Comparison of ENCODE assay signal across 13 cellular contexts in genomic region chr1:23728997-23729390, GRCh38.
A peak's percentile ranks its signal among the peaks of the same experiment; 100 is the strongest.
DNase-seq lines count a peak whose midpoint lies in the region; ATAC-seq and TF ChIP-seq lines count a peak whose summit lies in the region.
"Had no signal": no experiment of that assay in that cellular context is flagged by ENCODE, and none has a peak within 500 bp of the region (broad histone marks: within the 10 kb centered on the region; RNA-seq: fewer than 3 reads in every experiment).

No MANE protein-coding gene starts in this region.

- H3K4me3 Mint-ChIP-seq in dendritic cell treated with granulocyte-macrophage colony-stimulating factor and Interleukin-4, amounts not matched to agents 40 ng/mL and 50 ng/mL, for 4 days, result no peak overlapping the region
- H3K4me3 Mint-ChIP-seq: activated T-cell treated with anti-CD3 and anti-CD28 coated beads, Interleukin-2, amount 50 U/mL, for 24 hours; mesothelial cell of epicardium had no signal

- H3K27me3 Mint-ChIP-seq in dendritic cell treated with granulocyte-macrophage colony-stimulating factor and Interleukin-4, amounts not matched to agents 40 ng/mL and 50 ng/mL, for 4 days, result no peaks in the 10 kb centered on the region
- H3K27me3 Mint-ChIP-seq: activated T-cell treated with anti-CD3 and anti-CD28 coated beads, Interleukin-2, amount 50 U/mL, for 24 hours had no signal

- ATAC-seq in GM19438 (IDR thresholded peaks at IDR 0.05; ENCODE audit: low read depth, unreplicated experiment), result peak; percentile 49
- ATAC-seq in HG03060 (IDR thresholded peaks at IDR 0.05; ENCODE audit: low read depth, unreplicated experiment), result peak; percentile 10
- ATAC-seq: psoas muscle had no signal

- DNase-seq in COR-L47 (lab: John Stamatoyannopoulos, UW) (no peak), CD1c-positive myeloid dendritic cell (ENCODE audit: extremely low spot score) (no peak), DMS53 (lab: John Stamatoyannopoulos, UW) (no peak), NOMO-1 treated with DMSO at 0.1 percent for 48 hours (lab: John Stamatoyannopoulos, UW; ENCODE audit: unreplicated experiment) (no peak)
- DNase-seq: activated T-cell treated with anti-CD3 and anti-CD28 coated beads, Interleukin-2, amount 50 U/mL, for 24 hours; NCI-H345; psoas muscle had no signal

- no peaks in the 10 kb centered on the region for H3K36me3 Mint-ChIP-seq in dendritic cell treated with granulocyte-macrophage colony-stimulating factor and Interleukin-4, amounts not matched to agents 40 ng/mL and 50 ng/mL, for 4 days (ENCODE audit: low read depth)

- intact Hi-C loops in dendritic cell treated with granulocyte-macrophage colony-stimulating factor and Interleukin-4, amounts not matched to agents 40 ng/mL and 50 ng/mL, for 4 days (cut with micrococcal nuclease), result no loop called here

- H3K27ac ChIP-seq in C4-2B, result peak overlapping the region; percentile 85; the same call in 1 of the 2 replicates
- H3K27ac ChIP-seq: psoas muscle, suprapubic skin had no signal

- no peak for TF ChIP-seq CTCF in C4-2B (conservative IDR thresholded peaks at IDR 0.05)

- peak overlapping the region; percentile 75 for H3K27ac Mint-ChIP-seq in dendritic cell treated with granulocyte-macrophage colony-stimulating factor and Interleukin-4, amounts not matched to agents 40 ng/mL and 50 ng/mL, for 4 days
- H3K27ac Mint-ChIP-seq: activated T-cell treated with anti-CD3 and anti-CD28 coated beads, Interleukin-2, amount 50 U/mL, for 24 hours; mesothelial cell of epicardium had no signal

- no peaks in the 10 kb centered on the region for H3K9me3 Mint-ChIP-seq in dendritic cell treated with granulocyte-macrophage colony-stimulating factor and Interleukin-4, amounts not matched to agents 40 ng/mL and 50 ng/mL, for 4 days
- H3K9me3 Mint-ChIP-seq: activated T-cell treated with anti-CD3 and anti-CD28 coated beads, Interleukin-2, amount 50 U/mL, for 24 hours; mesothelial cell of epicardium had no signal

- peaks cover 52% of the 10 kb centered on the region for H3K4me1 Mint-ChIP-seq in dendritic cell treated with granulocyte-macrophage colony-stimulating factor and Interleukin-4, amounts not matched to agents 40 ng/mL and 50 ng/mL, for 4 days (ENCODE audit: low read depth)
- H3K4me1 Mint-ChIP-seq: mesothelial cell of epicardium had no signal
